Comparison of ENCODE assay signal across 13 cellular contexts in genomic region chr4:23455482-23455881, GRCh38.
DNase-seq lines count a peak whose midpoint lies in the region; FAIRE-seq and TF ChIP-seq lines count a peak whose summit lies in the region.
"Had no signal": no experiment of that assay in that cellular context is flagged by ENCODE, and none has a peak within 500 bp of the region (broad histone marks: within the 10 kb centered on the region; RNA-seq: fewer than 3 reads in every experiment).

No MANE protein-coding gene starts in this region.

- H2AFZ ChIP-seq in astrocyte (ENCODE audit: low read depth, low read length): no peak overlapping the region

- no peaks in the 10 kb centered on the region for H3K9me3 ChIP-seq in astrocyte (ENCODE audit: insufficient read depth, low read depth, low read length)
- H3K9me3 ChIP-seq in testis: no peaks in the 10 kb centered on the region
- H3K9me3 ChIP-seq: lower lobe of right lung, spleen had no signal

- 35 to 37% methylated on average over 3 of the region's 3 CpGs for WGBS in testis, 2 donors

- no peak overlapping the region for H3K27ac Mint-ChIP-seq in astrocyte (ENCODE audit: unreplicated experiment)

- H3K4me1 ChIP-seq in astrocyte (ENCODE audit: insufficient read depth, low read length) (no peaks in the 10 kb centered on the region), testis (no peaks in the 10 kb centered on the region)
- H3K4me1 ChIP-seq: lower lobe of right lung, spleen had no signal

- no peaks in the 10 kb centered on the region for H3K4me1 Mint-ChIP-seq in astrocyte (ENCODE audit: low read depth, unreplicated experiment)

- no peaks in the 10 kb centered on the region for H3K36me3 ChIP-seq in astrocyte (ENCODE audit: insufficient read depth, low read length)
- no peaks in the 10 kb centered on the region for H3K36me3 ChIP-seq in testis (ENCODE audit: low read depth, missing control alignments)
- H3K36me3 ChIP-seq: lower lobe of right lung, spleen had no signal

- H3K9ac ChIP-seq in astrocyte (ENCODE audit: low read length): no peak overlapping the region

- TF ChIP-seq POLR2A in testis (IDR thresholded peaks at IDR 0.05): no peak

- H3K9me3 Mint-ChIP-seq in astrocyte (ENCODE audit: unreplicated experiment): no peaks in the 10 kb centered on the region

- no peaks in the 10 kb centered on the region for H4K20me1 ChIP-seq in astrocyte (ENCODE audit: insufficient read depth, low read length)

- H3K4me3 Mint-ChIP-seq in astrocyte (ENCODE audit: unreplicated experiment): no peak overlapping the region

- no peaks in the 10 kb centered on the region for H3K79me2 ChIP-seq in astrocyte (ENCODE audit: insufficient read depth, low read length)

- no peaks in the 10 kb centered on the region for H3K27me3 Mint-ChIP-seq in astrocyte (ENCODE audit: low read depth, unreplicated experiment)

- H3K4me3 ChIP-seq in astrocyte (ENCODE audit: insufficient read depth, low read depth, low read length) (no peak overlapping the region), testis (no peak overlapping the region)
- H3K4me3 ChIP-seq: lower lobe of right lung, spleen had no signal

- no peaks in the 10 kb centered on the region for H3K36me3 Mint-ChIP-seq in astrocyte (ENCODE audit: low read depth, unreplicated experiment)

- intact Hi-C loops in testis (cut with DNase I; ENCODE audit: low total_unique reads): no loop called here

- peak; percentile 4 for TF ChIP-seq CTCF in astrocyte (IDR thresholded peaks at IDR 0.05; ENCODE audit: insufficient read depth, low read depth, low read length)
- no peak for TF ChIP-seq CTCF in testis (IDR thresholded peaks at IDR 0.05)

- no peaks in the 10 kb centered on the region for H3K27me3 ChIP-seq in astrocyte (ENCODE audit: insufficient read depth, low read length)
- no peaks in the 10 kb centered on the region for H3K27me3 ChIP-seq in testis
- H3K27me3 ChIP-seq: spleen had no signal

- peak; percentile 13 for DNase-seq in NCI-H82 (lab: John Stamatoyannopoulos, UW)
- no peak for DNase-seq in NCI-H82 treated with DMSO at 0.1 percent for 48 hours (lab: John Stamatoyannopoulos, UW; ENCODE audit: unreplicated experiment)
- no peak for DNase-seq in astrocyte (ENCODE audit: low read depth)
- peak; percentile 70 for DNase-seq in iPS-NIHi7 (ENCODE audit: extremely low spot score)
- peak; percentile 38 for DNase-seq in testis
- no peak for DNase-seq in SW480 (ENCODE audit: low spot score)
- DNase-seq in effector CD8-positive, alpha-beta T cell (lab: John Stamatoyannopoulos, UW): no peak
- no peak for DNase-seq in SW 1271 (lab: John Stamatoyannopoulos, UW)
- DNase-seq: activated CD8-positive, alpha-beta memory T cell treated with anti-CD3 and anti-CD28 coated beads for 24 hours; lower lobe of right lung; NCI-H187; spleen had no signal

- FAIRE-seq in astrocyte (lab: Jason Lieb, UNC): no peak
- FAIRE-seq: G401.6 had no signal

- H3K4me2 ChIP-seq in astrocyte (ENCODE audit: low read length): no peak overlapping the region

- H3K27ac ChIP-seq in astrocyte (ENCODE audit: low read depth, low read length): no peak overlapping the region
- H3K27ac ChIP-seq in testis: no peak overlapping the region
- H3K27ac ChIP-seq: lower lobe of right lung, spleen had no signal

Comparison
In these comparisons a context has a peak if more than half of its experiments do, and no peak if none do; other contexts are left out.
1. DNase-seq: peak in NCI-H82 (single experiment), iPS-NIHi7 (single experiment) and testis (single experiment); none in NCI-H82 treated with DMSO at 0.1 percent for 48 hours (single experiment), astrocyte (single experiment), SW480 (single experiment), effector CD8-positive, alpha-beta T cell (single experiment) and SW 1271 (0 of 2).